Comparison of ENCODE assay signal across 1 cellular context in the genomic region with DNA sequence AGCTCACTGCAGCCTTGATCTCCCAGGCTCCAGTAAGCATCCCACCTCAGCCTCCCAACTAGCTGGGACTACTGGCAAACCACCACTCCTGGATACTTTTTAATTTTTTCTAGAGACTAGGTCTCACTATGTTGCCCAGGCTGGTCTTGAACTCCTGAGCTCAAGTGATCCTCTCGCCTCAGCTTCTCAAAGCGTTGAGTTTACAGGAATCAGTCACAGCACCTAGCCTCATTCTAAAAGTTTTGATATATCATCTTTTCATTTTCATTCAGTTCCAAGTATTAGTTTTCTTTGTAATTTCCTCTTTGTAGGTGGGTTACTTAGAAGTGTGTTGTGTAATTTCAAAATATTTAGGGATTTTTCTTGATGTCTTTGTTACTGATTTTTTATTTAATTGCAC.
TF ChIP-seq lines count a peak whose summit lies in the region.

No MANE protein-coding gene starts in this region.

TF ChIP-seq in WTC11, 78 proteins besides CTCF, POLR2A, EP300 and RAD21:
- TF ChIP-seq ZNF396 (CRISPR knock-in tag; IDR thresholded peaks at IDR 0.05; ENCODE audit: borderline replicate concordance) (no peak), ATF1 (CRISPR knock-in tag; IDR thresholded peaks at IDR 0.05) (no peak), JUN (CRISPR knock-in tag; IDR thresholded peaks at IDR 0.05) (no peak), TEAD4 (CRISPR knock-in tag; IDR thresholded peaks at IDR 0.05) (no peak), SMAD3 (CRISPR knock-in tag; IDR thresholded peaks at IDR 0.05; ENCODE audit: borderline replicate concordance) (no peak), NFYB (CRISPR knock-in tag; conservative IDR thresholded peaks at IDR 0.05; ENCODE audit: low read depth) (no peak), EMX1 (CRISPR knock-in tag; IDR thresholded peaks at IDR 0.05) (no peak)
- TF ChIP-seq, protein P1, sequence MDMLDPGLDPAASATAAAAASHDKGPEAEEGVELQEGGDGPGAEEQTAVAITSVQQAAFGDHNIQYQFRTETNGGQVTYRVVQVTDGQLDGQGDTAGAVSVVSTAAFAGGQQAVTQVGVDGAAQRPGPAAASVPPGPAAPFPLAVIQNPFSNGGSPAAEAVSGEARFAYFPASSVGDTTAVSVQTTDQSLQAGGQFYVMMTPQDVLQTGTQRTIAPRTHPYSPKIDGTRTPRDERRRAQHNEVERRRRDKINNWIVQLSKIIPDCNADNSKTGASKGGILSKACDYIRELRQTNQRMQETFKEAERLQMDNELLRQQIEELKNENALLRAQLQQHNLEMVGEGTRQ (CRISPR knock-in tag; IDR thresholded peaks at IDR 0.05): no peak
- TF ChIP-seq, protein P2, sequence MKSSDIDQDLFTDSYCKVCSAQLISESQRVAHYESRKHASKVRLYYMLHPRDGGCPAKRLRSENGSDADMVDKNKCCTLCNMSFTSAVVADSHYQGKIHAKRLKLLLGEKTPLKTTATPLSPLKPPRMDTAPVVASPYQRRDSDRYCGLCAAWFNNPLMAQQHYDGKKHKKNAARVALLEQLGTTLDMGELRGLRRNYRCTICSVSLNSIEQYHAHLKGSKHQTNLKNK (CRISPR knock-in tag; IDR thresholded peaks at IDR 0.05): no peak
